ENCODE assay signal across 8 cellular contexts in the genomic region with DNA sequence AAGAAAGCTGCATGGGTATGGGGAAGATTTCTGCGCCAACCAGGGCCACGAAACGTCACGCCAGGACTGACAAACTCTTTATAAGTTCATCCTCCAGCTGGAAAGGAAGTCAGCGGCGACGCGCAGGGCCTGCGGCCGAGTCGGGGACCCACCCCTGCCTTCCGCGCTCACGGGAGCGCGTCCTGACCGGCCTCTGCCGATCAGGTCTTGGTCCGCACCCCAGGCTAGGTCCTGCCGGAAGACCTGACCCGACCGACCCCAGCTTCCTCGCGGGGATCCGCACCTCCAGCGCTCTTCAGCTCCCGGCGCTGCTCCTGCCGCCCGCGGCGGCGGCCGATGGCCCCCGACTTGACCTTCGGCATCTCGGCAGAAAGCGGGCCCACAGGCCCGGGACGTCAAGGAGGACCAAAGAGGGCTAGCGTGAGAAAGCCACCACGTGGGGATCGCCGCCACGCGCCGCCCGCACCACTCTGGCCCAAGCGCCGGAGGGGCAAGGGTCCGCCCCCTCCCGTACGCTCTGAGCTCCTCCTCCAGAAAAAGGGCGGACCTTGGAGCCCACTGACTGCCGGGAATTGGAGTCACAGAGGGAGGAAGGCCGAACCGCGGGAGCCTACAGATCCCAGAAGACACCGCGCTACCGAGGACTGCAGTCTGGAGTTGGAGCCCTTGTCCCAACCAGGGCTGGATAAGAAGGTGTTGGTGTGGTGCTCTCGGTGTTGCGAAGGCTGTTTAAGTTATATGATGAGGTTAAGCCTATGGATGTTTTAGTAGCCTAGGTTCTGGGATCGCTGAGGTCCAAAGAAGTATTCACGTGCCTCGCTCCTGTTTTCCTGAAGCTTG. TPM values are rescaled to one million over a fixed set of nuclear protein-coding genes. Genes with fewer than 3 reads are reported as not detected.
DNase-seq lines count a peak whose midpoint lies in the region; ATAC-seq and TF ChIP-seq lines count a peak whose summit lies in the region.

TSS of gene DIMT1 (minus strand) at position 495 of the 840 bp plus-strand sequence. CDS start at position 362, 133 bp downstream.

- H3K4me1 ChIP-seq in ovary (ENCODE audit: insufficient read depth): no peaks in the 10 kb centered on the region
- H3K4me1 ChIP-seq in thyroid gland: peaks cover 8 to 10% of the 10 kb centered on the region in 2 donors

- no peak for TF ChIP-seq CTCF in GM12864 (IDR thresholded peaks at IDR 0.05; ENCODE audit: low read depth, low read length, missing control alignments)
- TF ChIP-seq CTCF in ovary (IDR thresholded peaks at IDR 0.05): no peak
- TF ChIP-seq CTCF in thyroid gland (IDR thresholded peaks at IDR 0.05): no peak

- no peaks in the 10 kb centered on the region for H3K27me3 ChIP-seq in ovary
- H3K27me3 ChIP-seq in thyroid gland: no peaks in the 10 kb centered on the region

- TF ChIP-seq POLR2A in ovary (IDR thresholded peaks at IDR 0.05) (peak; percentile 77), thyroid gland (IDR thresholded peaks at IDR 0.05) (peak in 1 of 2 donors; percentile 88)

- intact Hi-C loops in Right ventricle myocardium inferior (cut with DNase I): loop anchor here (2.0 kb wide), 1 partner anchor 29 kb away; no protein-coding TSS in a partner anchor
- intact Hi-C loops in ovary (cut with DNase I): no loop called here
- intact Hi-C loops in thyroid gland (cut with DNase I): loop anchor here (10.0 kb wide), 1 partner anchor 99 kb away; the partner anchor contains the start of gene KIF2A

- peak; percentile 96 for DNase-seq in GM12864 (ENCODE audit: low read depth)
- peak; percentile 85 to 98 (median 95) for DNase-seq in NCI-H1417 (lab: John Stamatoyannopoulos, UW)
- peak; percentile 98 for DNase-seq in SW 1271 (lab: John Stamatoyannopoulos, UW)
- peak; percentile 87 for DNase-seq in activated naive CD8-positive, alpha-beta T cell treated with anti-CD3 and anti-CD28 coated beads, Interleukin-2, amount 50 U/mL, for 16 hours (ENCODE audit: low read depth, low spot score)
- peak; percentile 97 for DNase-seq in Right ventricle myocardium inferior (ENCODE audit: missing footprints)
- peak; percentile 93 to 95 (median 93) for DNase-seq in ovary
- peak; percentile 97 for DNase-seq in thyroid gland

- TF ChIP-seq EP300 in ovary (IDR thresholded peaks at IDR 0.05): no peak

- H3K27ac ChIP-seq in ovary (peak within 1 kb of the TSS; percentile 74 to 81), thyroid gland (peak within 1 kb of the TSS; percentile 77 to 92 (median 91))

- no peaks in the 10 kb centered on the region for H3K36me3 ChIP-seq in ovary
- H3K36me3 ChIP-seq in thyroid gland: peaks cover 0 to 6% of the 10 kb centered on the region in 2 donors

- peak; percentile 96 for ATAC-seq in HG02759 (IDR thresholded peaks at IDR 0.05; ENCODE audit: unreplicated experiment)
- peak; percentile 100 for ATAC-seq in Right ventricle myocardium inferior

- H3K9me3 ChIP-seq in ovary (no peaks in the 10 kb centered on the region), thyroid gland (no peaks in the 10 kb centered on the region)

- WGBS in ovary, 3 donors: 0 to 1% (median 1%) methylated on average over 53 to 66 of the region's 66 CpGs
- WGBS in thyroid gland, 2 donors: 0% methylated on average over 22 to 46 of the region's 66 CpGs

- H3K4me3 ChIP-seq in GM12864 (ENCODE audit: low read depth, low read length) (peak within 1 kb of the TSS; percentile 62), ovary (peak within 1 kb of the TSS; percentile 98), thyroid gland (replicated peaks in 1 of 3) (peak within 1 kb of the TSS; percentile 61 to 89 (median 87))

RNA-seq across cellular contexts. Expression of gene DIMT1, which starts in this region (rescaled TPM):
- total RNA-seq in Right ventricle myocardium inferior: 16.4 TPM
- total RNA-seq in ovary: 10 to 100 TPM; 17.9 to 29.6 (median 21.7) TPM
- 10 to 100 TPM; 18.0 to 22.9 TPM for polyA plus RNA-seq in ovary
- 10 to 100 TPM; 20.0 to 36.7 (median 22.0) TPM for total RNA-seq in thyroid gland

Comparison
In these comparisons a context has a peak if more than half of its experiments do, and no peak if none do; other contexts are left out.
1. Peak in every context shown above with its lines: DNase-seq, ATAC-seq, H3K4me3 ChIP-seq and H3K27ac ChIP-seq.
2. intact Hi-C loops: an anchor here in Right ventricle myocardium inferior (2.0 kb wide) and thyroid gland (10.0 kb wide); none called in ovary.